In the genomic region with DNA sequence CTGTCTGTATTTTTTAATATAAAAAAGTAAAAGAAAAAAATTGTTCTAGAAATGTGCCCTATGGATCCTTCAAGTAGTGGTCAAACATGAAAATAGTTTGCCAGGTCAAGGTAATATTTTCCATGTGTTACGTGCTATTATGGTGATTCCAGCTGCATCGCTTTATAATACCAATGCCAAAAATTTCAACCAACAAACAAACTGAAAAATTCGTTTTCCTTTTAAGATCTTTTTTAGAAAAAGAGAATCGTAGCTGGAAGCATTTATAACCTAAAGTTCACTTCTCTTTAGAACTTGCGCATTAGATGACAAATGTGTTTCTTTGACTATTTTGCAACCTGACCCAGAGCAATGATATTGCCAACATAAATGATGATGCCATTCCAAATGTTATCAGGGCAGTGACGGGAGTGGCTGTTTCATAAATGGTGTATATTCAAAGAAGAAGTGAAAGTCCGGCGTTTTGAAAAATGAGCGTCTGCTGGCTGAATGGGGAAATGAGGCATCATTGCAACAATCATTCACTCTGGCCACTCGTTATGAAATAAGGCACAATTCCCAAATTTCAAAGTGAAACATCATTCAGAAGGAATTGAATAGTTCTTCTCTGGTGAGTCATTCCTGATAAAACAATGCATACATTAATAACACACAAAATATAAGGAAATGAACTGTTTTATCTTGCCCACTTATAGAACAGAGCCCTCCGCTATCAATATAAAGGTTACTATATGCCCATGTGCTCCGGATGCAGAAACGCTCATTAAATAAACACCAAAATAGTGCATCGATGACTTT, we compare ENCODE assay signal across 12 cellular contexts.
A peak's percentile ranks its signal among the peaks of the same experiment; 100 is the strongest.
DNase-seq lines count a peak whose midpoint lies in the region; ATAC-seq, FAIRE-seq and TF ChIP-seq lines count a peak whose summit lies in the region.
"Had no signal": no experiment of that assay in that cellular context is flagged by ENCODE, and none has a peak within 500 bp of the region (broad histone marks: within the 10 kb centered on the region; RNA-seq: fewer than 3 reads in every experiment).

No MANE protein-coding gene starts in this region.

- WGBS in mammary epithelial cell (ENCODE audit: low coverage, missing lambda C conversion rate) = 65% methylated on average over 14 of the region's 14 CpGs
- 40% methylated on average over 14 of the region's 14 CpGs for WGBS in right lobe of liver (ENCODE audit: insufficient coverage, low coverage, low lambda C conversion rate, missing lambda C conversion rate)

- H2AFZ ChIP-seq in mammary epithelial cell (ENCODE audit: low read depth, low read length) = no peak overlapping the region

- no TSS peak for BruUV-seq in mammary epithelial cell (replicated peaks; lab: Mats Ljungman, UMichigan)

- peak; percentile 44 to 77 (median 63) for ATAC-seq in right lobe of liver
- no peak for ATAC-seq in stimulated activated effector memory CD8-positive, alpha-beta T cell treated with anti-CD3 and anti-CD28 coated beads, Interleukin-12 subunit alpha, Interleukin-12 subunit beta, amount 100 ng/mL, for 72 hours
- no peak for ATAC-seq in GM18505 (IDR thresholded peaks at IDR 0.05; ENCODE audit: unreplicated experiment)

- no peaks in the 10 kb centered on the region for H4K20me1 ChIP-seq in mammary epithelial cell (ENCODE audit: insufficient read depth, low read length)
- H4K20me1 ChIP-seq: BLaER1 had no signal

- no peaks in the 10 kb centered on the region for H3K36me3 ChIP-seq in mammary epithelial cell (ENCODE audit: insufficient read depth, low read length)
- no peaks in the 10 kb centered on the region for H3K36me3 ChIP-seq in right lobe of liver
- H3K36me3 ChIP-seq: BLaER1, WERI-Rb-1 had no signal

- H3K4me1 ChIP-seq in mammary epithelial cell (ENCODE audit: insufficient read depth, low read length) = no peaks in the 10 kb centered on the region
- no peaks in the 10 kb centered on the region for H3K4me1 ChIP-seq in right lobe of liver
- H3K4me1 ChIP-seq: BLaER1 had no signal

- no peaks in the 10 kb centered on the region for H3K36me3 Mint-ChIP-seq in stimulated activated effector memory CD8-positive, alpha-beta T cell treated with anti-CD3 and anti-CD28 coated beads, Interleukin-12 subunit alpha, Interleukin-12 subunit beta, amount 100 ng/mL, for 72 hours

- H3K9me3 ChIP-seq in mammary epithelial cell (replicated peaks; ENCODE audit: insufficient read depth, low read length) = no peaks in the 10 kb centered on the region
- H3K9me3 ChIP-seq in right lobe of liver = no peaks in the 10 kb centered on the region
- H3K9me3 ChIP-seq: BLaER1 had no signal

- peak overlapping the region; percentile 7 for H3K4me2 ChIP-seq in mammary epithelial cell (ENCODE audit: insufficient read depth, low read depth, low read length)
- H3K4me2 ChIP-seq: BLaER1 had no signal

- no peak overlapping the region for H3K27ac ChIP-seq in mammary epithelial cell (ENCODE audit: insufficient read depth, low read depth, low read length)
- no peak overlapping the region for H3K27ac ChIP-seq in right lobe of liver
- H3K27ac ChIP-seq: BLaER1, WERI-Rb-1 had no signal

- in situ Hi-C loops in mammary epithelial cell (cut with MboI; ENCODE audit: low sequenced_read_pairs in 2 of 2) = no loop called here

- CTCF ChIA-PET in mammary epithelial cell (lab: Charles Lee; ENCODE audit: low non-redundant PET) = no interaction called here

- dilution Hi-C loops in mammary epithelial cell (cut with HindIII; ENCODE audit: low sequenced_read_pairs) = no loop called here

- no peaks in the 10 kb centered on the region for H3K9me3 Mint-ChIP-seq in stimulated activated effector memory CD8-positive, alpha-beta T cell treated with anti-CD3 and anti-CD28 coated beads, Interleukin-12 subunit alpha, Interleukin-12 subunit beta, amount 100 ng/mL, for 72 hours

- no peak overlapping the region for H3K4me3 Mint-ChIP-seq in stimulated activated effector memory CD8-positive, alpha-beta T cell treated with anti-CD3 and anti-CD28 coated beads, Interleukin-12 subunit alpha, Interleukin-12 subunit beta, amount 100 ng/mL, for 72 hours

- no peak for FAIRE-seq in D721Med (lab: Jason Lieb, UNC)

- no peak for TF ChIP-seq POLR2A in right lobe of liver (IDR thresholded peaks at IDR 0.05)
- TF ChIP-seq POLR2A in GM18505 (IDR thresholded peaks at IDR 0.05; ENCODE audit: borderline replicate concordance, extremely low read depth, insufficient read depth, insufficient read length) = no peak

- TF ChIP-seq CTCF in mammary epithelial cell (conservative IDR thresholded peaks at IDR 0.05 in 1 of 2, IDR thresholded peaks at IDR 0.05 in 1 of 2; ENCODE audit: extremely low read depth in 1 of 2, insufficient read depth in 1 of 2, low read depth in 1 of 2, low read length in 2 of 2) = no peak
- no peak for TF ChIP-seq CTCF in right lobe of liver (IDR thresholded peaks at IDR 0.05)
- no peak for TF ChIP-seq CTCF in D721Med (IDR thresholded peaks at IDR 0.05; ENCODE audit: insufficient read depth, missing control alignments)

- intact Hi-C loops in mammary epithelial cell (cut with micrococcal nuclease) (no loop called here), right lobe of liver (cut with DNase I) (no loop called here)

- H3K4me3 ChIP-seq in mammary epithelial cell (replicated peaks in 1 of 3; ENCODE audit: insufficient read depth in 1 of 3, low read depth in 2 of 3, low read length in 3 of 3) (no peak overlapping the region), right lobe of liver (no peak overlapping the region)
- H3K4me3 ChIP-seq: BLaER1 had no signal

- H3K27ac Mint-ChIP-seq in stimulated activated effector memory CD8-positive, alpha-beta T cell treated with anti-CD3 and anti-CD28 coated beads, Interleukin-12 subunit alpha, Interleukin-12 subunit beta, amount 100 ng/mL, for 72 hours = no peak overlapping the region

- H3K27me3 ChIP-seq in mammary epithelial cell (ENCODE audit: insufficient read depth, low read length) (no peaks in the 10 kb centered on the region), right lobe of liver (no peaks in the 10 kb centered on the region)
- H3K27me3 ChIP-seq: BLaER1 had no signal

- no peaks in the 10 kb centered on the region for H3K4me1 Mint-ChIP-seq in stimulated activated effector memory CD8-positive, alpha-beta T cell treated with anti-CD3 and anti-CD28 coated beads, Interleukin-12 subunit alpha, Interleukin-12 subunit beta, amount 100 ng/mL, for 72 hours

- no peak overlapping the region for H3K9ac ChIP-seq in mammary epithelial cell (ENCODE audit: insufficient read depth, low read length)
- H3K9ac ChIP-seq: BLaER1 had no signal

- DNase-seq in CD1c-positive myeloid dendritic cell (ENCODE audit: extremely low spot score) (peak; percentile 97), NCI-H460 (ENCODE audit: extremely low read depth, low read depth) (peak; percentile 30), mammary epithelial cell (peak; percentile 25), right lobe of liver (peak in 1 of 3 donors; percentile 49), D721Med (ENCODE audit: insufficient read length, low spot score) (no peak)
- no peak for DNase-seq in stimulated activated effector memory CD8-positive, alpha-beta T cell treated with anti-CD3 and anti-CD28 coated beads, Interleukin-12 subunit alpha, Interleukin-12 subunit beta, amount 100 ng/mL, for 72 hours (ENCODE audit: low spot score in 2 of 2)
- DNase-seq in activated naive CD4-positive, alpha-beta T cell (lab: John Stamatoyannopoulos, UW) = no peak
- DNase-seq: NCI-H2081; stimulated activated CD4-positive, alpha-beta T cell treated with anti-CD3 and anti-CD28 coated beads, Interleukin-12 subunit alpha, Interleukin-12 subunit beta, amount 100 ng/mL, for 4 hours; WERI-Rb-1 had no signal

- no peaks in the 10 kb centered on the region for H3K79me2 ChIP-seq in mammary epithelial cell (ENCODE audit: insufficient read depth, low read length)

Comparison
In these comparisons a context has a peak if more than half of its experiments do, and no peak if none do; other contexts are left out.
1. DNase-seq: peak in CD1c-positive myeloid dendritic cell (single experiment), NCI-H460 (single experiment) and mammary epithelial cell (single experiment); none in D721Med (single experiment), stimulated activated effector memory CD8-positive, alpha-beta T cell treated with anti-CD3 and anti-CD28 coated beads, Interleukin-12 subunit alpha, Interleukin-12 subunit beta, amount 100 ng/mL, for 72 hours (0 of 2) and activated naive CD4-positive, alpha-beta T cell (0 of 4).
2. ATAC-seq: peak in right lobe of liver (4 of 4); none in stimulated activated effector memory CD8-positive, alpha-beta T cell treated with anti-CD3 and anti-CD28 coated beads, Interleukin-12 subunit alpha, Interleukin-12 subunit beta, amount 100 ng/mL, for 72 hours (single experiment) and GM18505 (single experiment).